ENCODE assay signal across 8 cellular contexts in the genomic region with DNA sequence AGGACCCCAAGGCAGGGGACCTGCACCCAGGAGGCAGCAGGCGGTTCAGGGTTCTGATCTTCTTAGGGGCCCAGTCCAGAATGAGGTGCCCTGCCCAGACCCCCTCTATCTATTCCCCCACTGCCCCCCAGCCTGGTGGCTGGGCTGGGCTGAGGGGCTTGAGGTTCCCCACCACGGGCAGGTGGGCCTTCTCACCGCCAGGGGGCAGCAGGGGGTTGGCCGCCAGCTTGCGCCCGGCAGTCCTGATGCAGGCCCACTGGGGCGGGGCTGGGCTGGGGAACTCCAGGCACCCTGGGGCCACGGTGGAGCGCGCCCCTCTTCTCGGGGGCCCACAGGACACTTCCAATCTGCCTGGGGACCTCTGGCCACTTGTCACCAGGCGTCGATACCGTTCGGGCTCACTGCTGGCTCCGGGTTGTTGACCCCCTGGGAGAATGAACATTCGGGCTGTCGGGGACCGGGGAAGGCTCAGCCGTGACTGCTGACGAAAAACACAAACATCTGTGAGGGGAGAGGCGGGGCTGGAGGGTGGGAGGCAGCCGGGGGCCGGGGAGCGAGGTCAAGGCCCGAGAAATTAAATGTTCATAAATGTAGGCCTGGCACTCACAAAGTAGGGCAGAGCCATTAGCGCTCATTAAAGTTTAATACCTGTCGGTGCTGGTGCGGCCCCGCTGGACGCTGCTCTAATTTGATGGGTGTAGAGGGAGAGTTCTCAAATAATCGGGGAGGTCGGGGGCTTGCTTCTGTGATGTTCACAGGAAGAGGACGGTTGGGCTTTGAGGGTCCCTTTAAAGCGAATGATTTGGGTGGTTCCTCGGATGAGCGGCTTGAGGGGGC.
DNase-seq lines count a peak whose midpoint lies in the region; ATAC-seq and FAIRE-seq lines count a peak whose summit lies in the region.

No MANE protein-coding gene starts in this region.

- ATAC-seq in naive B cell (ENCODE audit: low read depth in 2 of 2): peak; percentile 89 to 93
- peak; percentile 45 to 68 for ATAC-seq in stimulated activated naive B cell treated with anti-CD40 and anti-IgM and Interleukin-4, amounts not matched to agents 10 μg/mL and 1 μg/mL and 100 μg/mL, for 72 hours (replicated peaks)
- no peak for ATAC-seq in GM21390 (IDR thresholded peaks at IDR 0.05; ENCODE audit: unreplicated experiment)

- H3K9me3 Mint-ChIP-seq in naive B cell: no peaks in the 10 kb centered on the region
- H3K9me3 Mint-ChIP-seq in stimulated activated naive B cell treated with anti-CD40 and anti-IgM and Interleukin-4, amounts not matched to agents 10 μg/mL and 1 μg/mL and 100 μg/mL, for 72 hours: no peaks in the 10 kb centered on the region

- FAIRE-seq in HTR-8/SVneo (lab: Jason Lieb, UNC): no peak

- no peaks in the 10 kb centered on the region for H3K36me3 Mint-ChIP-seq in naive B cell
- H3K36me3 Mint-ChIP-seq in stimulated activated naive B cell treated with anti-CD40 and anti-IgM and Interleukin-4, amounts not matched to agents 10 μg/mL and 1 μg/mL and 100 μg/mL, for 72 hours: no peaks in the 10 kb centered on the region

- peaks cover 0 to 4% (median 3%) of the 10 kb centered on the region in 3 donors for H3K4me1 Mint-ChIP-seq in naive B cell
- peaks cover 10 to 26% of the 10 kb centered on the region in 2 donors for H3K4me1 Mint-ChIP-seq in stimulated activated naive B cell treated with anti-CD40 and anti-IgM and Interleukin-4, amounts not matched to agents 10 μg/mL and 1 μg/mL and 100 μg/mL, for 72 hours

- H3K4me3 Mint-ChIP-seq in naive B cell: no peak overlapping the region
- H3K4me3 Mint-ChIP-seq in stimulated activated naive B cell treated with anti-CD40 and anti-IgM and Interleukin-4, amounts not matched to agents 10 μg/mL and 1 μg/mL and 100 μg/mL, for 72 hours: no peak overlapping the region

- DNase-seq in COLO668 (lab: John Stamatoyannopoulos, UW; ENCODE audit: unreplicated experiment) (peak; percentile 45), KG1 (lab: John Stamatoyannopoulos, UW) (peak; percentile 26), naive B cell (peak; percentile 64), HTR-8/SVneo (ENCODE audit: insufficient read length, low spot score) (no peak)
- peak; percentile 63 for DNase-seq in activated CD4-positive, alpha-beta T cell treated with anti-CD3 and anti-CD28 coated beads, Interleukin-2, amount 50 U/mL, for 1 hour
- DNase-seq in effector CD4-positive, alpha-beta T cell: peak; percentile 50
- peak; percentile 41 for DNase-seq in stimulated activated naive B cell treated with anti-CD40 and anti-IgM and Interleukin-4, amounts not matched to agents 10 μg/mL and 1 μg/mL and 100 μg/mL, for 72 hours

- peaks cover 15 to 34% (median 18%) of the 10 kb centered on the region in 3 donors for H3K27me3 Mint-ChIP-seq in naive B cell
- peaks cover 1 to 34% of the 10 kb centered on the region in 2 donors for H3K27me3 Mint-ChIP-seq in stimulated activated naive B cell treated with anti-CD40 and anti-IgM and Interleukin-4, amounts not matched to agents 10 μg/mL and 1 μg/mL and 100 μg/mL, for 72 hours

- H3K27ac Mint-ChIP-seq in naive B cell: peak overlapping the region in 3 of 6 donors; percentile 23 to 68 (median 33)
- no peak overlapping the region for H3K27ac Mint-ChIP-seq in stimulated activated naive B cell treated with anti-CD40 and anti-IgM and Interleukin-4, amounts not matched to agents 10 μg/mL and 1 μg/mL and 100 μg/mL, for 72 hours
